11 cellular contexts compared by ENCODE assay signal in genomic region chr14:54220122-54220691, GRCh38.
A peak's percentile ranks its signal among the peaks of the same experiment; 100 is the strongest.
DNase-seq lines count a peak whose midpoint lies in the region; ATAC-seq and TF ChIP-seq lines count a peak whose summit lies in the region.
"Had no signal": no experiment of that assay in that cellular context is flagged by ENCODE, and none has a peak within 500 bp of the region (broad histone marks: within the 10 kb centered on the region; RNA-seq: fewer than 3 reads in every experiment).

No MANE protein-coding gene starts in this region.

- H3K79me2 ChIP-seq in fibroblast of lung (ENCODE audit: control insufficient read depth, insufficient read depth, low read length) = no peaks in the 10 kb centered on the region

- H3K4me1 ChIP-seq in fibroblast of lung (ENCODE audit: control insufficient read depth, extremely low read depth, insufficient read depth, low read length) = no peaks in the 10 kb centered on the region

- H3K4me1 Mint-ChIP-seq in stimulated activated naive CD8-positive, alpha-beta T cell treated with anti-CD3 and anti-CD28 coated beads, Interleukin-15, Interleukin-2, amounts not matched to agents 100 ng/mL and 50 ng/mL, for 24 hours (ENCODE audit: low read depth) = peaks cover 15% of the 10 kb centered on the region
- H3K4me1 Mint-ChIP-seq in naive thymus-derived CD8-positive, alpha-beta T cell = peaks cover 5 to 22% (median 17%) of the 10 kb centered on the region in 4 donors
- H3K4me1 Mint-ChIP-seq in CD14-positive monocyte = peaks cover 3% of the 10 kb centered on the region

- H4K20me1 ChIP-seq in fibroblast of lung (ENCODE audit: control insufficient read depth, extremely low read depth, insufficient read depth, low read length) = no peaks in the 10 kb centered on the region

- H3K4me2 ChIP-seq in fibroblast of lung (ENCODE audit: extremely low read depth, insufficient read depth, low read length) = peak overlapping the region; percentile 90

- no peaks in the 10 kb centered on the region for H3K9me3 ChIP-seq in fibroblast of lung (ENCODE audit: control insufficient read depth, insufficient read depth, low read depth, low read length)

- no peak overlapping the region for H3K9ac ChIP-seq in fibroblast of lung (ENCODE audit: insufficient read depth, low read length)

- H3K4me3 ChIP-seq in fibroblast of lung (replicated peaks in 1 of 4; ENCODE audit: control extremely low read depth in 1 of 4, insufficient read depth in 1 of 4, low read depth in 3 of 4, low read length in 4 of 4) = peak overlapping the region; percentile 26 to 64 (median 42)

- TF ChIP-seq CTCF in fibroblast of lung (conservative IDR thresholded peaks at IDR 0.05 in 1 of 2, IDR thresholded peaks at IDR 0.05 in 1 of 2; ENCODE audit: low read depth in 1 of 2, low read length in 2 of 2) = no peak
- no peak for TF ChIP-seq CTCF in CD14-positive monocyte (IDR thresholded peaks at IDR 0.05)

- no peak overlapping the region for H3K27ac Mint-ChIP-seq in stimulated activated naive CD8-positive, alpha-beta T cell treated with anti-CD3 and anti-CD28 coated beads, Interleukin-15, Interleukin-2, amounts not matched to agents 100 ng/mL and 50 ng/mL, for 24 hours
- H3K27ac Mint-ChIP-seq in naive thymus-derived CD8-positive, alpha-beta T cell = no peak overlapping the region
- no peak overlapping the region for H3K27ac Mint-ChIP-seq in CD14-positive monocyte
- H3K27ac Mint-ChIP-seq: natural killer cell treated with Interleukin-12 subunit alpha and Interleukin-12 subunit beta and Interleukin-15 and Interleukin-18, amount 100 ng/mL, for 72 hours had no signal

- intact Hi-C loops in CD14-positive monocyte (cut with micrococcal nuclease) = no loop called here

- H3K27ac ChIP-seq in fibroblast of lung (ENCODE audit: insufficient read depth, low read length) = no peak overlapping the region

- no peaks in the 10 kb centered on the region for H3K36me3 Mint-ChIP-seq in stimulated activated naive CD8-positive, alpha-beta T cell treated with anti-CD3 and anti-CD28 coated beads, Interleukin-15, Interleukin-2, amounts not matched to agents 100 ng/mL and 50 ng/mL, for 24 hours (ENCODE audit: low read depth)
- no peaks in the 10 kb centered on the region for H3K36me3 Mint-ChIP-seq in naive thymus-derived CD8-positive, alpha-beta T cell
- no peaks in the 10 kb centered on the region for H3K36me3 Mint-ChIP-seq in CD14-positive monocyte
- H3K36me3 Mint-ChIP-seq: natural killer cell treated with Interleukin-12 subunit alpha and Interleukin-12 subunit beta and Interleukin-15 and Interleukin-18, amount 100 ng/mL, for 72 hours had no signal

- no peaks in the 10 kb centered on the region for H3K9me3 Mint-ChIP-seq in stimulated activated naive CD8-positive, alpha-beta T cell treated with anti-CD3 and anti-CD28 coated beads, Interleukin-15, Interleukin-2, amounts not matched to agents 100 ng/mL and 50 ng/mL, for 24 hours
- H3K9me3 Mint-ChIP-seq in naive thymus-derived CD8-positive, alpha-beta T cell = peaks cover 0 to 3% (median 0%) of the 10 kb centered on the region in 9 donors
- peaks cover 0 to 12% (median 7%) of the 10 kb centered on the region in 7 donors for H3K9me3 Mint-ChIP-seq in CD14-positive monocyte
- H3K9me3 Mint-ChIP-seq: natural killer cell treated with Interleukin-12 subunit alpha and Interleukin-12 subunit beta and Interleukin-15 and Interleukin-18, amount 100 ng/mL, for 72 hours had no signal

- no peaks in the 10 kb centered on the region for H3K27me3 ChIP-seq in fibroblast of lung (ENCODE audit: control insufficient read depth, insufficient read depth, low read length)

- H2AFZ ChIP-seq in fibroblast of lung (ENCODE audit: low read length) = peak overlapping the region; percentile 82

- H3K4me3 Mint-ChIP-seq in stimulated activated naive CD8-positive, alpha-beta T cell treated with anti-CD3 and anti-CD28 coated beads, Interleukin-15, Interleukin-2, amounts not matched to agents 100 ng/mL and 50 ng/mL, for 24 hours = peak overlapping the region; percentile 54
- H3K4me3 Mint-ChIP-seq in naive thymus-derived CD8-positive, alpha-beta T cell = peak overlapping the region; percentile 2 to 84 (median 81)
- peak overlapping the region in 1 of 2 donors; percentile 78 for H3K4me3 Mint-ChIP-seq in CD14-positive monocyte
- H3K4me3 Mint-ChIP-seq: natural killer cell treated with Interleukin-12 subunit alpha and Interleukin-12 subunit beta and Interleukin-15 and Interleukin-18, amount 100 ng/mL, for 72 hours had no signal

- POLR2A ChIA-PET in naive thymus-derived CD8-positive, alpha-beta T cell (lab: Charles Lee) = no interaction called here

- no peak for DNase-seq in stimulated activated naive CD8-positive, alpha-beta T cell treated with anti-CD3 and anti-CD28 coated beads, Interleukin-15, Interleukin-2, amounts not matched to agents 100 U/mL and 50 U/mL, for 24 hours
- DNase-seq in fibroblast of lung (ENCODE audit: low read depth in 2 of 2) (peak in 1 of 2 donors; percentile 22), NCI-H2171 (lab: John Stamatoyannopoulos, UW) (no peak), CD14-positive monocyte (ENCODE audit: low spot score) (no peak), NCI-H510A treated with DMSO at 0.1 percent for 48 hours (lab: John Stamatoyannopoulos, UW) (no peak), NK-92 (lab: John Stamatoyannopoulos, UW; ENCODE audit: unreplicated experiment) (no peak)
- DNase-seq in naive thymus-derived CD8-positive, alpha-beta T cell = no peak
- DNase-seq: activated naive CD4-positive, alpha-beta T cell treated with anti-CD3 and anti-CD28 coated beads, Interleukin-2, amount 50 U/mL, for 16 hours; SHP77 had no signal

- peaks cover 90% of the 10 kb centered on the region for H3K27me3 Mint-ChIP-seq in stimulated activated naive CD8-positive, alpha-beta T cell treated with anti-CD3 and anti-CD28 coated beads, Interleukin-15, Interleukin-2, amounts not matched to agents 100 ng/mL and 50 ng/mL, for 24 hours
- peaks cover 34 to 69% (median 57%) of the 10 kb centered on the region in 5 donors for H3K27me3 Mint-ChIP-seq in naive thymus-derived CD8-positive, alpha-beta T cell
- peaks cover 52 to 59% (median 54%) of the 10 kb centered on the region in 3 donors for H3K27me3 Mint-ChIP-seq in CD14-positive monocyte (ENCODE audit: low read depth in 3 of 3)

- no peak for ATAC-seq in stimulated activated naive CD8-positive, alpha-beta T cell treated with anti-CD3 and anti-CD28 coated beads, Interleukin-15, Interleukin-2, amounts not matched to agents 100 U/mL and 50 U/mL, for 24 hours
- ATAC-seq in naive thymus-derived CD8-positive, alpha-beta T cell = peak in 1 of 2 donors; percentile 32
- ATAC-seq: natural killer cell treated with Interleukin-12 subunit alpha and Interleukin-12 subunit beta and Interleukin-15 and Interleukin-18, amount 100 ng/mL, for 72 hours had no signal

- no peaks in the 10 kb centered on the region for H3K36me3 ChIP-seq in fibroblast of lung (ENCODE audit: control insufficient read depth, insufficient read depth, low read length)
